1 cellular context compared by ENCODE assay signal in genomic region chr2:70086278-70086837, GRCh38.
A peak's percentile ranks its signal among the peaks of the same experiment; 100 is the strongest.
TF ChIP-seq lines count a peak whose summit lies in the region.

No MANE protein-coding gene starts in this region.

TF ChIP-seq in HepG2, 621 proteins besides CTCF, POLR2A, EP300 and RAD21 (continued from another document and continues in another):
- TF ChIP-seq ZBED4 (CRISPR knock-in tag; IDR thresholded peaks at IDR 0.05; ENCODE audit: borderline replicate concordance) (no peak), IRF9 (CRISPR knock-in tag; IDR thresholded peaks at IDR 0.05; ENCODE audit: borderline replicate concordance) (peak; percentile 72), TARDBP (CRISPR knock-in tag; IDR thresholded peaks at IDR 0.05) (no peak), ATAD3A (CRISPR knock-in tag; IDR thresholded peaks at IDR 0.05) (no peak), TEAD3 (CRISPR knock-in tag; optimal IDR thresholded peaks at IDR 0.05; ENCODE audit: borderline replicate concordance) (peak; percentile 63), ZNF569 (CRISPR knock-in tag; IDR thresholded peaks at IDR 0.05; ENCODE audit: borderline replicate concordance) (0 out of 2 replicates have a peak, but pooled peaks have one; percentile 14), ESRRA (CRISPR knock-in tag; IDR thresholded peaks at IDR 0.05; ENCODE audit: low read depth) (no peak), MAF1 (CRISPR knock-in tag; IDR thresholded peaks at IDR 0.05; ENCODE audit: borderline replicate concordance) (peak; percentile 89; the same call in 1 of the 2 replicates), SCMH1 (CRISPR knock-in tag; IDR thresholded peaks at IDR 0.05; ENCODE audit: borderline replicate concordance) (no peak), ZBTB2 (CRISPR knock-in tag; IDR thresholded peaks at IDR 0.05; ENCODE audit: low read depth) (no peak), MAZ (IDR thresholded peaks at IDR 0.05; ENCODE audit: borderline replicate concordance, low read depth, low read length) (no peak), MAZ (CRISPR knock-in tag; IDR thresholded peaks at IDR 0.05; ENCODE audit: low read depth) (peak; percentile 54; the same call in 1 of the 2 replicates), SRSF4 (IDR thresholded peaks at IDR 0.05; ENCODE audit: low read depth, low read length, poor library complexity, severe bottlenecking) (no peak), ZNF142 (CRISPR knock-in tag; IDR thresholded peaks at IDR 0.05) (no peak; the same call in 1 of the 2 replicates), KLF6 (CRISPR knock-in tag; IDR thresholded peaks at IDR 0.05) (peak; percentile 69), NFYB (CRISPR knock-in tag; IDR thresholded peaks at IDR 0.05) (no peak), ZBTB10 (CRISPR knock-in tag; IDR thresholded peaks at IDR 0.05; ENCODE audit: borderline replicate concordance) (peak; percentile 79; the same call in 1 of the 2 replicates), ZNF530 (CRISPR knock-in tag; IDR thresholded peaks at IDR 0.05; ENCODE audit: low read depth) (no peak), ZNF496 (CRISPR knock-in tag; IDR thresholded peaks at IDR 0.05; ENCODE audit: insufficient replicate concordance) (no peak), RCOR2 (CRISPR knock-in tag; IDR thresholded peaks at IDR 0.05) (no peak), GZF1 (CRISPR knock-in tag; IDR thresholded peaks at IDR 0.05) (peak; percentile 93; the same call in 1 of the 2 replicates), GATA4 (IDR thresholded peaks at IDR 0.05; ENCODE audit: borderline replicate concordance, low read depth) (no peak; the same call in 1 of the 2 replicates), EZH2 (conservative IDR thresholded peaks at IDR 0.05; ENCODE audit: low read depth, low read length) (no peak), KDM5A (IDR thresholded peaks at IDR 0.05; ENCODE audit: borderline replicate concordance, low read length) (peak; percentile 52; the same call in 1 of the 2 replicates), ZSCAN9 (CRISPR knock-in tag; IDR thresholded peaks at IDR 0.05; ENCODE audit: borderline replicate concordance) (peak; percentile 57; the same call in 1 of the 2 replicates), ZNF3 (CRISPR knock-in tag; IDR thresholded peaks at IDR 0.05) (peak; percentile 20; the same call in 1 of the 2 replicates), SOX5 (CRISPR knock-in tag; IDR thresholded peaks at IDR 0.05; ENCODE audit: borderline replicate concordance) (peak; percentile 83), NR2F1 (CRISPR knock-in tag; IDR thresholded peaks at IDR 0.05) (peak in 1 of 2 experiments; percentile 30; a peak in 2 of 4 replicates), MLXIP (CRISPR knock-in tag; IDR thresholded peaks at IDR 0.05; ENCODE audit: borderline replicate concordance) (peak; percentile 80), GPBP1L1 (CRISPR knock-in tag; IDR thresholded peaks at IDR 0.05) (no peak), NR0B2 (CRISPR knock-in tag; IDR thresholded peaks at IDR 0.05) (peak; percentile 37), PHF5A (CRISPR knock-in tag; IDR thresholded peaks at IDR 0.05; ENCODE audit: low read depth, unreplicated experiment) (peak; percentile 29), NCOA5 (CRISPR knock-in tag; IDR thresholded peaks at IDR 0.05) (0 out of 2 replicates have a peak, but pooled peaks have one; percentile 63), ZNF260 (CRISPR knock-in tag; IDR thresholded peaks at IDR 0.05; ENCODE audit: borderline replicate concordance, low read depth) (no peak), ZFP62 (CRISPR knock-in tag; IDR thresholded peaks at IDR 0.05) (no peak), TERF1 (CRISPR knock-in tag; IDR thresholded peaks at IDR 0.05) (no peak), ZNF296 (CRISPR knock-in tag; conservative IDR thresholded peaks at IDR 0.05) (0 out of 2 replicates have a peak, but pooled peaks have one; percentile 27), TCF7 (IDR thresholded peaks at IDR 0.05; ENCODE audit: low read depth) (no peak; the same call in 1 of the 2 replicates)
